ENCODE assay signal across 1 cellular context in genomic region chr12:12600659-12601058, GRCh38.
TF ChIP-seq lines count a peak whose summit lies in the region.

No MANE protein-coding gene starts in this region.

TF ChIP-seq in HepG2, 621 proteins besides CTCF, POLR2A, EP300 and RAD21 (continued from another document):
- TF ChIP-seq ZHX2 (IDR thresholded peaks at IDR 0.05; ENCODE audit: low read depth) (peak; percentile 30; the same call in 1 of the 2 replicates), ZHX2 (CRISPR knock-in tag; IDR thresholded peaks at IDR 0.05; ENCODE audit: borderline replicate concordance) (no peak), SMC3 (IDR thresholded peaks at IDR 0.05; ENCODE audit: low read length) (no peak), GMEB1 (CRISPR knock-in tag; IDR thresholded peaks at IDR 0.05; ENCODE audit: borderline replicate concordance) (no peak), ZNF784 (CRISPR knock-in tag; IDR thresholded peaks at IDR 0.05; ENCODE audit: borderline replicate concordance) (no peak)
